In the genomic region with DNA sequence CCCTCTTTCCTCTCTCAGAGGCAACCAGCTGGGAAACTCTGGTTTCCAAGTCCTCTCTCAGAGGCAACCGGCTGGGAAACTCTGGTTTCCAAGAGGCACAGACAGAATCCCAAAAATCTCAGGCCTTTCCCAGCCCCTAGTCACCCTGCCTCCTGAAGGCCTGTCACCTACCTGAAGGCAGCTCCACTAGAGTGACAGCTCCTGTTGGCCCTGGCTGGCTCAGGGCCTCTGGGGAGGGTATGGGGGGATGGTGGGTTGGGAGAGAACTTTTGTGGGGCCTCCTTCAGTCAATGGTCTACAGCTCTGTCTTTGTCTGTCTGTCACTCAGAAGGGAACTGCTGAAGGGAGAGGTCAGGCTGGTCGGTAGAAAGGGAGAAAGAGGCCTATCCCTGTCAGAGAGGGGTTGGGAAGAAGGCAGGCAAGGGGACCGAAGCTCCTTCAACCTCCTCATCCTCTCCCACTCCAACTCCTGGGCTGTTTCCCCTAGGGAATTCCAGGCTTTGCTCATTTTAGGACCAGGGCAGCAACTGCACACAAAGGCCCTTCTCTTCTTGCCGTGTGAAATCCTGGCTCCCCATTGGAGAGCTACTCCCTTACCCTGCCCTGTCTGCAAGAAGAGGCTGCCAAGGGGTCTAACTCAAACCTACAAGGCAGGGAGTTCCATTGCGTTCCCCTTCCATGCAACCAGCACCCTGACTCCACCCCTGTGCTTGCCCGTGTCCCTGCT, we compare ENCODE assay signal across 3 cellular contexts.
TF ChIP-seq lines count a peak whose summit lies in the region.

No MANE protein-coding gene starts in this region.

TF ChIP-seq in SK-N-SH, 30 proteins besides CTCF, POLR2A, EP300 and RAD21:
- TF ChIP-seq MXI1 (IDR thresholded peaks at IDR 0.05; ENCODE audit: low read depth, low read length), result no peak

TF ChIP-seq in SK-N-SH treated with all-trans-retinoic acid at 6 μM for 48 hours, 23 proteins besides CTCF, POLR2A, EP300 and RAD21:
- no peak for TF ChIP-seq ZC3H10 (CRISPR knock-in tag; IDR thresholded peaks at IDR 0.05)
TF ChIP-seq in SK-N-SH treated with all-trans-retinoic acid at 6 μM for 48 hours: peak in this region for 0.

TF ChIP-seq in neural cell, 6 proteins besides CTCF, POLR2A, EP300 and RAD21:
- TF ChIP-seq EZH2 (IDR thresholded peaks at IDR 0.05; ENCODE audit: borderline replicate concordance, insufficient read depth, low read length, poor library complexity, severe bottlenecking) (no peak), POLR2AphosphoS5 (IDR thresholded peaks at IDR 0.05) (no peak), MXI1 (conservative IDR thresholded peaks at IDR 0.05; ENCODE audit: poor library complexity, severe bottlenecking) (no peak), TAF1 (IDR thresholded peaks at IDR 0.05; ENCODE audit: low read depth) (no peak), SMC3 (conservative IDR thresholded peaks at IDR 0.05; ENCODE audit: poor library complexity) (no peak)
- TF ChIP-seq, protein P1, sequence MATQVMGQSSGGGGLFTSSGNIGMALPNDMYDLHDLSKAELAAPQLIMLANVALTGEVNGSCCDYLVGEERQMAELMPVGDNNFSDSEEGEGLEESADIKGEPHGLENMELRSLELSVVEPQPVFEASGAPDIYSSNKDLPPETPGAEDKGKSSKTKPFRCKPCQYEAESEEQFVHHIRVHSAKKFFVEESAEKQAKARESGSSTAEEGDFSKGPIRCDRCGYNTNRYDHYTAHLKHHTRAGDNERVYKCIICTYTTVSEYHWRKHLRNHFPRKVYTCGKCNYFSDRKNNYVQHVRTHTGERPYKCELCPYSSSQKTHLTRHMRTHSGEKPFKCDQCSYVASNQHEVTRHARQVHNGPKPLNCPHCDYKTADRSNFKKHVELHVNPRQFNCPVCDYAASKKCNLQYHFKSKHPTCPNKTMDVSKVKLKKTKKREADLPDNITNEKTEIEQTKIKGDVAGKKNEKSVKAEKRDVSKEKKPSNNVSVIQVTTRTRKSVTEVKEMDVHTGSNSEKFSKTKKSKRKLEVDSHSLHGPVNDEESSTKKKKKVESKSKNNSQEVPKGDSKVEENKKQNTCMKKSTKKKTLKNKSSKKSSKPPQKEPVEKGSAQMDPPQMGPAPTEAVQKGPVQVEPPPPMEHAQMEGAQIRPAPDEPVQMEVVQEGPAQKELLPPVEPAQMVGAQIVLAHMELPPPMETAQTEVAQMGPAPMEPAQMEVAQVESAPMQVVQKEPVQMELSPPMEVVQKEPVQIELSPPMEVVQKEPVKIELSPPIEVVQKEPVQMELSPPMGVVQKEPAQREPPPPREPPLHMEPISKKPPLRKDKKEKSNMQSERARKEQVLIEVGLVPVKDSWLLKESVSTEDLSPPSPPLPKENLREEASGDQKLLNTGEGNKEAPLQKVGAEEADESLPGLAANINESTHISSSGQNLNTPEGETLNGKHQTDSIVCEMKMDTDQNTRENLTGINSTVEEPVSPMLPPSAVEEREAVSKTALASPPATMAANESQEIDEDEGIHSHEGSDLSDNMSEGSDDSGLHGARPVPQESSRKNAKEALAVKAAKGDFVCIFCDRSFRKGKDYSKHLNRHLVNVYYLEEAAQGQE (IDR thresholded peaks at IDR 0.05; ENCODE audit: borderline replicate concordance), result no peak
TF ChIP-seq in neural cell: peak in this region for 0.
